8 cellular contexts compared by ENCODE assay signal in genomic region chr17:78289802-78290363, GRCh38. TPM values are rescaled to one million over a fixed set of nuclear protein-coding genes. Genes with fewer than 3 reads are reported as not detected.
DNase-seq lines count a peak whose midpoint lies in the region; ATAC-seq and TF ChIP-seq lines count a peak whose summit lies in the region.

No MANE protein-coding gene starts in this region.

- H3K4me1 Mint-ChIP-seq in activated T-helper 2 cell treated with anti-CD3 and anti-CD28 coated beads, Interferon-gamma antibody, Interleukin-2, Interleukin-4, amounts not matched to agents 10 μg/mL and 5 μg/mL and 100 μg/mL, durations not matched to agents 14 hours and 24 hours and 36 hours (ENCODE audit: low read depth), result peaks cover 2% of the 10 kb centered on the region

- no peaks in the 10 kb centered on the region for H3K36me3 ChIP-seq in testis (ENCODE audit: low read depth, missing control alignments)

- ATAC-seq in foreskin keratinocyte (peak; percentile 84), omental fat pad (ENCODE audit: low FRiP score) (peak; percentile 91), HG03457 (IDR thresholded peaks at IDR 0.05; ENCODE audit: unreplicated experiment) (no peak)

- H3K4me1 ChIP-seq in foreskin keratinocyte (no peaks in the 10 kb centered on the region), testis (no peaks in the 10 kb centered on the region)

- H3K27ac ChIP-seq in foreskin keratinocyte, result no peak overlapping the region
- no peak overlapping the region for H3K27ac ChIP-seq in testis

- peak; percentile 89 for DNase-seq in ELF-1 (ENCODE audit: low read depth, low spot score)
- peak; percentile 89 for DNase-seq in MV-4-11 (lab: John Stamatoyannopoulos, UW)
- peak; percentile 92 to 95 for DNase-seq in SHP77 (lab: John Stamatoyannopoulos, UW)
- DNase-seq in activated T-helper 2 cell treated with anti-CD3 and anti-CD28 coated beads, Interferon-gamma antibody, Interleukin-2, Interleukin-4, amounts not matched to agents 10 μg/mL and 5 μg/mL and 100 μg/mL, durations not matched to agents 14 hours and 24 hours and 36 hours (ENCODE audit: low spot score), result peak; percentile 62
- DNase-seq in foreskin keratinocyte, result peak; percentile 49 to 74
- peak; percentile 54 for DNase-seq in omental fat pad (ENCODE audit: low spot score)
- peak; percentile 86 for DNase-seq in testis

- 36% methylated on average over 15 of the region's 15 CpGs for WGBS in testis, 2 donors

- no peak overlapping the region for H3K4me3 Mint-ChIP-seq in activated T-helper 2 cell treated with anti-CD3 and anti-CD28 coated beads, Interferon-gamma antibody, Interleukin-2, Interleukin-4, amounts not matched to agents 10 μg/mL and 5 μg/mL and 100 μg/mL, durations not matched to agents 14 hours and 24 hours and 36 hours (ENCODE audit: low read depth)

- H3K27ac Mint-ChIP-seq in activated T-helper 2 cell treated with anti-CD3 and anti-CD28 coated beads, Interferon-gamma antibody, Interleukin-2, Interleukin-4, amounts not matched to agents 10 μg/mL and 5 μg/mL and 100 μg/mL, durations not matched to agents 14 hours and 24 hours and 36 hours, result no peak overlapping the region

- H3K27me3 Mint-ChIP-seq in activated T-helper 2 cell treated with anti-CD3 and anti-CD28 coated beads, Interferon-gamma antibody, Interleukin-2, Interleukin-4, amounts not matched to agents 10 μg/mL and 5 μg/mL and 100 μg/mL, durations not matched to agents 14 hours and 24 hours and 36 hours (ENCODE audit: low read depth), result no peaks in the 10 kb centered on the region

- no peak for TF ChIP-seq POLR2A in testis (IDR thresholded peaks at IDR 0.05)

- H3K9me3 Mint-ChIP-seq in activated T-helper 2 cell treated with anti-CD3 and anti-CD28 coated beads, Interferon-gamma antibody, Interleukin-2, Interleukin-4, amounts not matched to agents 10 μg/mL and 5 μg/mL and 100 μg/mL, durations not matched to agents 14 hours and 24 hours and 36 hours, result no peaks in the 10 kb centered on the region

- no peak overlapping the region for H3K4me3 ChIP-seq in testis

- H3K27me3 ChIP-seq in foreskin keratinocyte, result peaks cover 3% of the 10 kb centered on the region
- H3K27me3 ChIP-seq in testis, result no peaks in the 10 kb centered on the region

- intact Hi-C loops in activated T-helper 2 cell treated with anti-CD3 and anti-CD28 coated beads, Interferon-gamma antibody, Interleukin-2, Interleukin-4, amounts not matched to agents 10 μg/mL and 5 μg/mL and 100 μg/mL, durations not matched to agents 14 hours and 24 hours and 36 hours (cut with micrococcal nuclease), result loop anchor here (2.0 to 5.0 kb wide), 2 partner anchors 71 to 132 kb away; partner anchors contain the start of gene SOCS3
- intact Hi-C loops in testis (cut with DNase I; ENCODE audit: low total_unique reads), result no loop called here

- TF ChIP-seq CTCF in foreskin keratinocyte (conservative IDR thresholded peaks at IDR 0.05) (peak; percentile 95), omental fat pad (IDR thresholded peaks at IDR 0.05) (peak in 1 of 3 donors; percentile 61), testis (IDR thresholded peaks at IDR 0.05) (peak; percentile 58 to 71 (median 68))

- H3K36me3 Mint-ChIP-seq in activated T-helper 2 cell treated with anti-CD3 and anti-CD28 coated beads, Interferon-gamma antibody, Interleukin-2, Interleukin-4, amounts not matched to agents 10 μg/mL and 5 μg/mL and 100 μg/mL, durations not matched to agents 14 hours and 24 hours and 36 hours (ENCODE audit: low read depth), result no peaks in the 10 kb centered on the region

- H3K9me3 ChIP-seq in testis, result no peaks in the 10 kb centered on the region

RNA-seq across cellular contexts. Expression of gene TMEM235, which starts 58.5 kb away (rescaled TPM):
- not detected in 2 replicates for total RNA-seq in activated T-helper 2 cell treated with anti-CD3 and anti-CD28 coated beads, Interferon-gamma antibody, Interleukin-2, Interleukin-4, amounts not matched to agents 10 μg/mL and 5 μg/mL and 100 μg/mL, durations not matched to agents 14 hours and 24 hours and 36 hours
- total RNA-seq in foreskin keratinocyte, result not detected in 2 replicates
- polyA plus RNA-seq in foreskin keratinocyte, result not detected in 2 replicates
- total RNA-seq in omental fat pad, result not detected
- total RNA-seq in testis, result not detected
- not detected for polyA plus RNA-seq in testis (ENCODE audit: insufficient read depth, low read depth, low replicate concordance)
